Comparison of ENCODE assay signal across 8 cellular contexts in genomic region chr20:20003088-20003954, GRCh38. TPM values are rescaled to one million over a fixed set of nuclear protein-coding genes. Genes with fewer than 3 reads are reported as not detected.
A peak's percentile ranks its signal among the peaks of the same experiment; 100 is the strongest.
DNase-seq lines count a peak whose midpoint lies in the region; ATAC-seq and TF ChIP-seq lines count a peak whose summit lies in the region.

No MANE protein-coding gene starts in this region.

- DNase-seq in T-cell (peak in 2 of 34 experiments; percentile 10 to 15), heart left ventricle (peak in 4 of 5 donors; percentile 55 to 68 (median 60)), gastrocnemius medialis (peak; percentile 69 to 80), EL (no peak), NCI-H1048 (lab: John Stamatoyannopoulos, UW) (no peak)

- H3K9me3 ChIP-seq in heart left ventricle (no peaks in the 10 kb centered on the region), gastrocnemius medialis (no peaks in the 10 kb centered on the region)

- H3K9me3 Mint-ChIP-seq in T-cell = no peaks in the 10 kb centered on the region

- ATAC-seq in GM21576 (IDR thresholded peaks at IDR 0.05; ENCODE audit: unreplicated experiment) = peak; percentile 39
- peak in 3 of 4 experiments; percentile 24 to 76 (median 52) for ATAC-seq in T-cell (replicated peaks in 1 of 4)
- ATAC-seq in heart left ventricle = peak; percentile 52 to 75 (median 70)
- peak; percentile 86 to 88 for ATAC-seq in gastrocnemius medialis
- no peak for ATAC-seq in GM19452 (IDR thresholded peaks at IDR 0.05; ENCODE audit: unreplicated experiment)
- no peak for ATAC-seq in GM21825 (IDR thresholded peaks at IDR 0.05; ENCODE audit: unreplicated experiment)

- no peaks in the 10 kb centered on the region for H3K36me3 Mint-ChIP-seq in T-cell

- H3K27ac ChIP-seq in heart left ventricle = peak overlapping the region in 11 of 12 donors; percentile 54 to 90 (median 68)
- H3K27ac ChIP-seq in gastrocnemius medialis = peak overlapping the region; percentile 74 to 86 (median 84)

- in situ Hi-C loops in gastrocnemius medialis (cut with MboI; ENCODE audit: low sequenced_read_pairs in 4 of 4) = no loop called here

- POLR2A ChIA-PET in T-cell (lab: Charles Lee) = no interaction called here

- H3K4me3 Mint-ChIP-seq in T-cell = peak overlapping the region; percentile 67 to 71 (median 70)

- H3K4me1 ChIP-seq in heart left ventricle (peaks cover 7 to 79% (median 32%) of the 10 kb centered on the region in 12 donors), gastrocnemius medialis (peaks cover 31 to 42% of the 10 kb centered on the region in 2 donors)

- no peak overlapping the region for H3K27ac Mint-ChIP-seq in T-cell

- TF ChIP-seq POLR2A in heart left ventricle (IDR thresholded peaks at IDR 0.05) (no peak), gastrocnemius medialis (IDR thresholded peaks at IDR 0.05) (peak in 1 of 2 donors; percentile 57)

- intact Hi-C loops in heart left ventricle (cut with DNase I) = no loop called here
- intact Hi-C loops in gastrocnemius medialis (cut with DNase I; ENCODE audit: low total_unique reads) = loop anchor here (2.0 kb wide), 1 partner anchor 29 kb away; no protein-coding TSS in a partner anchor

- H3K4me1 Mint-ChIP-seq in T-cell = peaks cover 14 to 15% (median 15%) of the 10 kb centered on the region in 3 donors

- TF ChIP-seq CTCF in heart left ventricle (IDR thresholded peaks at IDR 0.05) (no peak), gastrocnemius medialis (IDR thresholded peaks at IDR 0.05 in 4 of 5, conservative IDR thresholded peaks at IDR 0.05 in 1 of 5) (no peak)

- H3K27me3 ChIP-seq in heart left ventricle (no peaks in the 10 kb centered on the region), gastrocnemius medialis (no peaks in the 10 kb centered on the region)

- CTCF ChIA-PET in T-cell (lab: Charles Lee) = no interaction called here

- H3K4me3 ChIP-seq in heart left ventricle (peak overlapping the region in 9 of 12 donors; percentile 8 to 41 (median 29)), gastrocnemius medialis (peak overlapping the region; percentile 25 to 50 (median 34))

- 10 to 18% (median 15%) methylated on average over 23 of the region's 23 CpGs for WGBS in heart left ventricle, 4 donors

- peaks cover 38 to 49% of the 10 kb centered on the region in 2 donors for H3K27me3 Mint-ChIP-seq in T-cell

- H3K36me3 ChIP-seq in heart left ventricle (peaks cover 0 to 47% (median 41%) of the 10 kb centered on the region in 9 donors), gastrocnemius medialis (peaks cover 0 to 20% of the 10 kb centered on the region in 2 donors)

RNA-seq across cellular contexts. Expression of gene NAA20, which starts 13.8 kb away (rescaled TPM):
- total RNA-seq in T-cell (10 to 100 TPM; 21.7 to 35.6 (median 35.0) TPM), heart left ventricle (10 to 100 TPM; 36.0 to 79.8 (median 59.1) TPM), gastrocnemius medialis (10 to 100 TPM; 45.5 to 73.2 (median 61.5) TPM)
- 100 to 1,000 TPM; 108 to 130 TPM for polyA plus RNA-seq in heart left ventricle

RNA-seq across cellular contexts. Expression of gene CRNKL1, which starts 48.9 kb away (rescaled TPM):
- total RNA-seq in T-cell (10 to 100 TPM; 17.8 to 27.0 (median 24.8) TPM), heart left ventricle (10 to 100 TPM; 13.4 to 21.5 (median 17.5) TPM), gastrocnemius medialis (10 to 100 TPM; 32.2 to 45.3 (median 39.2) TPM)
- polyA plus RNA-seq in heart left ventricle = 10 to 100 TPM; 11.4 to 12.7 TPM

RNA-seq across cellular contexts. Expression of gene CFAP61, which starts 49.0 kb away (rescaled TPM):
- total RNA-seq in T-cell (not detected), heart left ventricle (100 to 1,000 TPM in 1 of 9 donors, 10 to 100 TPM in 8; 17.5 to 102 (median 45.8) TPM), gastrocnemius medialis (10 to 100 TPM; 17.1 to 94.8 (median 41.4) TPM)
- 10 to 100 TPM; 12.1 to 17.4 TPM for polyA plus RNA-seq in heart left ventricle

Comparison
In these comparisons a context has a peak if more than half of its experiments do, and no peak if none do; other contexts are left out.
1. ATAC-seq: peak in GM21576 (single experiment), T-cell (3 of 4), heart left ventricle (4 of 4) and gastrocnemius medialis (2 of 2); none in GM19452 (single experiment) and GM21825 (single experiment).
2. DNase-seq: peak in heart left ventricle (4 of 5) and gastrocnemius medialis (2 of 2); none in EL (single experiment) and NCI-H1048 (single experiment).
3. RNA of gene CFAP61, which starts 49.0 kb away (total RNA-seq): 17.5 to 102 TPM in heart left ventricle and 17.1 to 94.8 TPM in gastrocnemius medialis; not detected in T-cell; every median in the first group is over 10 times any median in the second.